1 cellular context compared by ENCODE assay signal in genomic region chr3:98557324-98558010, GRCh38.
TF ChIP-seq lines count a peak whose summit lies in the region.

No MANE protein-coding gene starts in this region.

TF ChIP-seq in GM12878, 131 proteins besides CTCF, POLR2A, EP300 and RAD21 (continued from another document and continues in another):
- no peak for TF ChIP-seq SP1 (IDR thresholded peaks at IDR 0.05; ENCODE audit: low read depth, low read length)
- peak; percentile 64; the same call in 1 of the 3 replicates for TF ChIP-seq POU2F2 (IDR thresholded peaks at IDR 0.05; ENCODE audit: borderline replicate concordance, low read depth, low read length)
- TF ChIP-seq CHD4 (IDR thresholded peaks at IDR 0.05) = no peak
- no peak for TF ChIP-seq WRNIP1 (IDR thresholded peaks at IDR 0.05; ENCODE audit: borderline replicate concordance, low read depth, low read length)
- TF ChIP-seq PAX5 (IDR thresholded peaks at IDR 0.05; ENCODE audit: borderline replicate concordance, low read depth, low read length) = peak; percentile 33; the same call in 1 of the 2 replicates
- TF ChIP-seq IKZF2 (IDR thresholded peaks at IDR 0.05) = peak; percentile 87 to 89
- TF ChIP-seq ZNF274 (IDR thresholded peaks at IDR 0.05; ENCODE audit: insufficient read depth, insufficient read length) = no peak
- TF ChIP-seq USF1 (IDR thresholded peaks at IDR 0.05; ENCODE audit: borderline replicate concordance, extremely low read length, insufficient read depth, low read depth, low read length) = no peak
- TF ChIP-seq ZBED1 (IDR thresholded peaks at IDR 0.05; ENCODE audit: borderline replicate concordance) = peak; percentile 71; the same call in 1 of the 2 replicates
- no peak for TF ChIP-seq CBX3 (IDR thresholded peaks at IDR 0.05; ENCODE audit: borderline replicate concordance, low read depth)
- TF ChIP-seq JUND (IDR thresholded peaks at IDR 0.05; ENCODE audit: low read depth, low read length) = no peak
- peak; percentile 76 for TF ChIP-seq JUNB (IDR thresholded peaks at IDR 0.05)
- TF ChIP-seq SREBF2 (IDR thresholded peaks at IDR 0.05; ENCODE audit: low read length) = no peak
- TF ChIP-seq POLR2AphosphoS5 (IDR thresholded peaks at IDR 0.05; ENCODE audit: low read length) = peak; percentile 72
- peak; percentile 96 for TF ChIP-seq ATF2 (IDR thresholded peaks at IDR 0.05; ENCODE audit: low read length)
- TF ChIP-seq RCOR1 (conservative IDR thresholded peaks at IDR 0.05; ENCODE audit: low read depth, low read length) = no peak
- TF ChIP-seq CREM (IDR thresholded peaks at IDR 0.05; ENCODE audit: low read depth) = no peak
- 0 out of 2 replicates have a peak, but pooled peaks have one; percentile 39 for TF ChIP-seq ZNF592 (IDR thresholded peaks at IDR 0.05)
- peak; percentile 81; the same call in 1 of the 2 replicates for TF ChIP-seq IRF4 (IDR thresholded peaks at IDR 0.05; ENCODE audit: low read depth, low read length)
- peak in 1 of 2 experiments; percentile 44; a peak in 1 of 4 replicates for TF ChIP-seq ETV6 (conservative IDR thresholded peaks at IDR 0.05 in 1 of 2, IDR thresholded peaks at IDR 0.05 in 1 of 2; ENCODE audit: borderline replicate concordance in 1 of 2, low read depth in 1 of 2)
- peak; percentile 65; the same call in 1 of the 2 replicates for TF ChIP-seq RELB (IDR thresholded peaks at IDR 0.05; ENCODE audit: low read depth)
- no peak for TF ChIP-seq SIX5 (IDR thresholded peaks at IDR 0.05; ENCODE audit: low read depth, low read length, severe bottlenecking)
- TF ChIP-seq RELA (IDR thresholded peaks at IDR 0.05; ENCODE audit: borderline replicate concordance, partially characterized antibody) = no peak
- 0 out of 2 replicates have a peak, but pooled peaks have one; percentile 55 for TF ChIP-seq TCF7 (IDR thresholded peaks at IDR 0.05; ENCODE audit: borderline replicate concordance)
- TF ChIP-seq ZSCAN29 (IDR thresholded peaks at IDR 0.05) = no peak
- TF ChIP-seq BRCA1 (IDR thresholded peaks at IDR 0.05; ENCODE audit: low read depth, low read length) = no peak
- peak; percentile 51 for TF ChIP-seq ATF7 (IDR thresholded peaks at IDR 0.05; ENCODE audit: low read depth)
- TF ChIP-seq NFXL1 (IDR thresholded peaks at IDR 0.05; ENCODE audit: borderline replicate concordance) = no peak
- TF ChIP-seq BCLAF1 (IDR thresholded peaks at IDR 0.05) = no peak
- TF ChIP-seq CBX5 (IDR thresholded peaks at IDR 0.05; ENCODE audit: low read depth) = no peak
- TF ChIP-seq CBFB (IDR thresholded peaks at IDR 0.05; ENCODE audit: low read depth) = peak; percentile 48; the same call in 1 of the 2 replicates
- peak; percentile 80 for TF ChIP-seq RUNX3 (IDR thresholded peaks at IDR 0.05; ENCODE audit: low read length)
- TF ChIP-seq ELK1 (IDR thresholded peaks at IDR 0.05; ENCODE audit: low read depth, low read length) = no peak
- TF ChIP-seq NFYA (IDR thresholded peaks at IDR 0.05; ENCODE audit: borderline replicate concordance, low read depth, low read length) = no peak
- TF ChIP-seq HCFC1 (IDR thresholded peaks at IDR 0.05; ENCODE audit: low read length) = no peak
- TF ChIP-seq MTA3 (IDR thresholded peaks at IDR 0.05; ENCODE audit: borderline replicate concordance, low read length) = peak; percentile 23
- TF ChIP-seq USF2 (IDR thresholded peaks at IDR 0.05; ENCODE audit: borderline replicate concordance, low read depth, low read length) = no peak
- peak; percentile 68 for TF ChIP-seq MLLT1 (IDR thresholded peaks at IDR 0.05)
- TF ChIP-seq SMAD1 (IDR thresholded peaks at IDR 0.05; ENCODE audit: low read depth, partially characterized antibody) = peak; percentile 32
- no peak for TF ChIP-seq NR2C1 (IDR thresholded peaks at IDR 0.05)
- TF ChIP-seq ZBTB33 (IDR thresholded peaks at IDR 0.05) = no peak
- no peak for TF ChIP-seq SIN3A (IDR thresholded peaks at IDR 0.05; ENCODE audit: low read depth, low read length)
- TF ChIP-seq SUZ12 (IDR thresholded peaks at IDR 0.05; ENCODE audit: unreplicated experiment) = no peak
- TF ChIP-seq YY1 (IDR thresholded peaks at IDR 0.05; ENCODE audit: low read depth, low read length) = 0 out of 2 replicates have a peak, but pooled peaks have one; percentile 29
- TF ChIP-seq NRF1 (conservative IDR thresholded peaks at IDR 0.05; ENCODE audit: low read depth, low read length) = no peak
- no peak for TF ChIP-seq EZH2 (IDR thresholded peaks at IDR 0.05; ENCODE audit: borderline replicate concordance, control insufficient read depth, low read depth, low read length)
- TF ChIP-seq PBX3 (IDR thresholded peaks at IDR 0.05; ENCODE audit: insufficient replicate concordance, low read depth, low read length) = peak; percentile 39
- TF ChIP-seq EGR1 (IDR thresholded peaks at IDR 0.05; ENCODE audit: borderline replicate concordance in 1 of 2, low read depth in 2 of 2, low read length in 2 of 2) = peak in 1 of 2 experiments; percentile 44; a peak in 1 of 3 replicates
